Comparison of ENCODE assay signal across 8 cellular contexts in the genomic region with DNA sequence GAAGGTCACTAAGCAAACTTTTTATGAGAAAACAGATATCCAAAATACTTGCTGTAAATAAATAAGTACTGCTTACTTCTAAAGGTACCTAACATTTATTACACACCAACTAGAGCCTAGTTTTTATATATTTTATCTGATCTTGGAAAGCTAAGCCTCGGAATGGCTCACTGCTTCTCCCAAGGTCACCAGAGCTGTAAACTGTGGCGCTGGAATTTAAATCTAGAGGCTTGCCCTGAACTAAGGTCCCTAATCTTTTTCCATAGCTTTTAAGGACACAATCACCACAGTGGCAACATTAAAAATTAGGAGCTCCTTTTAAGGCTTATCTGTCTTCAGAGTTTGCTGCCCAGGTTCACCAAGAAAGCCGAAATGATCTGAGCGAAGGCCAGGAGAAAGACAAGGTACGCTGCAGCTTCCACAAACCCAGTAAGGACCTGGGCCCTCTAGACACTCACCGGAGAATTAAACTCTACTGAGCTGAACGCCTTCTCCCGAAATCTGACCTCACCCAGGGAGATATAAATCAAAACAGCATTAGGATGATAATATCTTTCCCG. TPM values are rescaled to one million over a fixed set of nuclear protein-coding genes. Genes with fewer than 3 reads are reported as not detected.
A peak's percentile ranks its signal among the peaks of the same experiment; 100 is the strongest.
DNase-seq lines count a peak whose midpoint lies in the region; ATAC-seq, FAIRE-seq and TF ChIP-seq lines count a peak whose summit lies in the region.

No MANE protein-coding gene starts in this region.

- dilution Hi-C loops in keratinocyte (cut with MboI; ENCODE audit: extremely low pct_ligation_motif_present, low sequenced_read_pairs) = no loop called here

- peak overlapping the region; percentile 96 for H3K27ac Mint-ChIP-seq in activated naive CD4-positive, alpha-beta T cell treated with anti-CD3 and anti-CD28 coated beads, Interleukin-2, amount 50 U/mL, for 24 hours
- H3K27ac Mint-ChIP-seq in astrocyte (ENCODE audit: unreplicated experiment) = peak overlapping the region; percentile 90

- peaks cover 53% of the 10 kb centered on the region for H3K4me1 Mint-ChIP-seq in activated naive CD4-positive, alpha-beta T cell treated with anti-CD3 and anti-CD28 coated beads, Interleukin-2, amount 50 U/mL, for 24 hours
- peaks cover 11% of the 10 kb centered on the region for H3K4me1 Mint-ChIP-seq in astrocyte (ENCODE audit: low read depth, unreplicated experiment)

- no peaks in the 10 kb centered on the region for H3K27me3 Mint-ChIP-seq in activated naive CD4-positive, alpha-beta T cell treated with anti-CD3 and anti-CD28 coated beads, Interleukin-2, amount 50 U/mL, for 24 hours
- no peaks in the 10 kb centered on the region for H3K27me3 Mint-ChIP-seq in astrocyte (ENCODE audit: low read depth, unreplicated experiment)

- H2AFZ ChIP-seq in astrocyte (ENCODE audit: low read depth, low read length) = peak overlapping the region; percentile 72
- peak overlapping the region; percentile 92 for H2AFZ ChIP-seq in keratinocyte (ENCODE audit: control insufficient read depth, low read length)

- H3K4me3 ChIP-seq in astrocyte (ENCODE audit: insufficient read depth, low read depth, low read length) (peak overlapping the region; percentile 84), keratinocyte (ENCODE audit: control insufficient read depth in 2 of 3, extremely low read depth in 1 of 3, insufficient read depth in 2 of 3, low read depth in 1 of 3, low read length in 3 of 3) (peak overlapping the region; percentile 59 to 84 (median 73))

- DNase-seq in activated naive CD4-positive, alpha-beta T cell treated with anti-CD3 and anti-CD28 coated beads, Interleukin-2, amount 50 U/mL, for 16 hours = no peak
- DNase-seq in HuH-7 (ENCODE audit: low spot score) (peak; percentile 20), astrocyte (ENCODE audit: low read depth) (no peak), keratinocyte (ENCODE audit: low read depth, low spot score) (no peak)
- DNase-seq in stimulated activated naive CD8-positive, alpha-beta T cell treated with anti-CD3 and anti-CD28 coated beads, Interleukin-15, Interleukin-2, amounts not matched to agents 100 U/mL and 50 U/mL, for 24 hours = no peak
- no peak for DNase-seq in stimulated activated CD4-positive, alpha-beta T cell treated with anti-CD3 and anti-CD28 coated beads, Interleukin-2, amount 100 ng/mL, for 48 hours

- H3K9ac ChIP-seq in astrocyte (ENCODE audit: low read length) = peak overlapping the region; percentile 89
- peak overlapping the region; percentile 87 for H3K9ac ChIP-seq in keratinocyte (ENCODE audit: control insufficient read depth, extremely low read depth, insufficient read depth, low read length)

- H3K4me2 ChIP-seq in astrocyte (ENCODE audit: low read length) (peak overlapping the region; percentile 89), keratinocyte (ENCODE audit: control insufficient read depth, extremely low read depth, insufficient read depth, low read depth, low read length) (peak overlapping the region; percentile 91)

- H3K79me2 ChIP-seq in astrocyte (ENCODE audit: insufficient read depth, low read length) = peaks cover 61% of the 10 kb centered on the region
- H3K79me2 ChIP-seq in keratinocyte (ENCODE audit: control insufficient read depth, insufficient read depth, low read length) = peaks cover 53% of the 10 kb centered on the region

- H3K9me1 ChIP-seq in keratinocyte (ENCODE audit: control insufficient read depth, extremely low read depth, insufficient read depth, low read length) = no peaks in the 10 kb centered on the region

- peak; percentile 8 for ATAC-seq in stimulated activated naive CD8-positive, alpha-beta T cell treated with anti-CD3 and anti-CD28 coated beads, Interleukin-15, Interleukin-2, amounts not matched to agents 100 U/mL and 50 U/mL, for 24 hours
- ATAC-seq in GM21447 (IDR thresholded peaks at IDR 0.05; ENCODE audit: unreplicated experiment) = no peak

- H3K27me3 ChIP-seq in astrocyte (ENCODE audit: insufficient read depth, low read length) (no peaks in the 10 kb centered on the region), keratinocyte (ENCODE audit: control insufficient read depth, extremely low read depth, insufficient read depth, low read length) (no peaks in the 10 kb centered on the region)

- H3K9me3 Mint-ChIP-seq in activated naive CD4-positive, alpha-beta T cell treated with anti-CD3 and anti-CD28 coated beads, Interleukin-2, amount 50 U/mL, for 24 hours = no peaks in the 10 kb centered on the region
- H3K9me3 Mint-ChIP-seq in astrocyte (ENCODE audit: unreplicated experiment) = no peaks in the 10 kb centered on the region

- H3K27ac ChIP-seq in astrocyte (ENCODE audit: low read depth, low read length) = peak overlapping the region; percentile 60
- peak overlapping the region; percentile 67 for H3K27ac ChIP-seq in keratinocyte (ENCODE audit: control insufficient read depth, insufficient read depth, low read length)

- peaks cover 6% of the 10 kb centered on the region for H3K4me1 ChIP-seq in astrocyte (ENCODE audit: insufficient read depth, low read length)
- H3K4me1 ChIP-seq in keratinocyte (ENCODE audit: control insufficient read depth, extremely low read depth, insufficient read depth, low read length) = peaks cover 18% of the 10 kb centered on the region

- peaks cover 35% of the 10 kb centered on the region for H4K20me1 ChIP-seq in astrocyte (ENCODE audit: insufficient read depth, low read length)
- no peaks in the 10 kb centered on the region for H4K20me1 ChIP-seq in keratinocyte (ENCODE audit: control insufficient read depth, extremely low read depth, insufficient read depth, low read length)

- no peak for TF ChIP-seq CTCF in astrocyte (IDR thresholded peaks at IDR 0.05; ENCODE audit: insufficient read depth, low read depth, low read length)
- TF ChIP-seq CTCF in keratinocyte (optimal IDR thresholded peaks at IDR 0.05 in 1 of 3, IDR thresholded peaks at IDR 0.05 in 1 of 3, conservative IDR thresholded peaks at IDR 0.05 in 1 of 3; ENCODE audit: extremely low read depth in 1 of 3, insufficient read depth in 2 of 3, low read length in 3 of 3) = no peak

- H3K9me3 ChIP-seq in astrocyte (ENCODE audit: insufficient read depth, low read depth, low read length) (no peaks in the 10 kb centered on the region), keratinocyte (ENCODE audit: control insufficient read depth, low read depth, low read length) (no peaks in the 10 kb centered on the region)

- no peaks in the 10 kb centered on the region for H3K36me3 Mint-ChIP-seq in activated naive CD4-positive, alpha-beta T cell treated with anti-CD3 and anti-CD28 coated beads, Interleukin-2, amount 50 U/mL, for 24 hours
- H3K36me3 Mint-ChIP-seq in astrocyte (ENCODE audit: low read depth, unreplicated experiment) = no peaks in the 10 kb centered on the region

- FAIRE-seq in astrocyte (lab: Jason Lieb, UNC) = no peak
- no peak for FAIRE-seq in keratinocyte (lab: Jason Lieb, UNC)

- peaks cover 12% of the 10 kb centered on the region for H3K36me3 ChIP-seq in astrocyte (ENCODE audit: insufficient read depth, low read length)
- peaks cover 5 to 9% of the 10 kb centered on the region in 2 experiments for H3K36me3 ChIP-seq in keratinocyte (ENCODE audit: control insufficient read depth in 2 of 2, extremely low read depth in 1 of 2, insufficient read depth in 2 of 2, low read length in 2 of 2)

- peak overlapping the region; percentile 100 for H3K4me3 Mint-ChIP-seq in activated naive CD4-positive, alpha-beta T cell treated with anti-CD3 and anti-CD28 coated beads, Interleukin-2, amount 50 U/mL, for 24 hours
- H3K4me3 Mint-ChIP-seq in astrocyte (ENCODE audit: unreplicated experiment) = peak overlapping the region; percentile 97

RNA-seq across cellular contexts. Expression of gene CCNB1IP1, which starts 0.6 kb away (rescaled TPM):
- total RNA-seq in astrocyte = 78.5 and 89.1 TPM in 2 replicates
- polyA plus RNA-seq in keratinocyte = 49.0 to 65.8 TPM (median 49.4 TPM) in 3 replicates
- 60.2 TPM for polyA plus RNA-seq in keratinocyte (2011; ENCODE audit: low read depth)
- 42.8 and 68.7 TPM in 2 replicates for polyA plus RNA-seq in keratinocyte (2011; cell fraction: cytosol; rRNA removed)
- 33.9 and 41.6 TPM in 2 replicates for polyA plus RNA-seq in keratinocyte (2011; cell fraction: nucleus; rRNA removed)
- polyA plus RNA-seq in keratinocyte (2012; ENCODE audit: low replicate concordance) = 35.8 and 50.9 TPM in 2 replicates
- 12.6 to 37.8 TPM (median 25.6 TPM) in 3 replicates for polyA minus RNA-seq in keratinocyte
- polyA minus RNA-seq in keratinocyte (2011; cell fraction: cytosol; rRNA and poly(A)+ RNA removed) = 19.4 TPM
- polyA minus RNA-seq in keratinocyte (2011; cell fraction: nucleus; rRNA and poly(A)+ RNA removed) = 12.9 and 21.6 TPM in 2 replicates

RNA-seq across cellular contexts. Expression of gene PARP2, which starts 11.0 kb away (rescaled TPM):
- 20.9 and 21.5 TPM in 2 replicates for total RNA-seq in astrocyte
- polyA plus RNA-seq in keratinocyte = 13.8 to 24.7 TPM (median 24.1 TPM) in 3 replicates
- 17.6 TPM for polyA plus RNA-seq in keratinocyte (2011; ENCODE audit: low read depth)
- 13.0 and 20.7 TPM in 2 replicates for polyA plus RNA-seq in keratinocyte (2011; cell fraction: cytosol; rRNA removed)
- polyA plus RNA-seq in keratinocyte (2011; cell fraction: nucleus; rRNA removed) = 36.4 and 45.0 TPM in 2 replicates
- polyA plus RNA-seq in keratinocyte (2012; ENCODE audit: low replicate concordance) = 15.3 and 16.6 TPM in 2 replicates
- 3.3 to 13.1 TPM (median 5.7 TPM) in 3 replicates for polyA minus RNA-seq in keratinocyte
- polyA minus RNA-seq in keratinocyte (2011; cell fraction: cytosol; rRNA and poly(A)+ RNA removed) = 6.7 TPM
- 2.3 and 10.2 TPM in 2 replicates for polyA minus RNA-seq in keratinocyte (2011; cell fraction: nucleus; rRNA and poly(A)+ RNA removed)

RNA-seq across cellular contexts. Expression of gene TTC5, which starts 26.7 kb away (rescaled TPM):
- total RNA-seq in astrocyte = 25.4 and 26.1 TPM in 2 replicates
- 13.7 to 19.2 TPM (median 13.9 TPM) in 3 replicates for polyA plus RNA-seq in keratinocyte
- 5.3 TPM for polyA plus RNA-seq in keratinocyte (2011; ENCODE audit: low read depth)
- polyA plus RNA-seq in keratinocyte (2011; cell fraction: cytosol; rRNA removed) = 10.1 and 11.8 TPM in 2 replicates
- 11.8 and 16.6 TPM in 2 replicates for polyA plus RNA-seq in keratinocyte (2011; cell fraction: nucleus; rRNA removed)
- 7.2 and 14.1 TPM in 2 replicates for polyA plus RNA-seq in keratinocyte (2012; ENCODE audit: low replicate concordance)
- 10.9 to 18.5 TPM (median 17.3 TPM) in 3 replicates for polyA minus RNA-seq in keratinocyte
- 20.7 TPM for polyA minus RNA-seq in keratinocyte (2011; cell fraction: cytosol; rRNA and poly(A)+ RNA removed)
- 8.5 and 15.7 TPM in 2 replicates for polyA minus RNA-seq in keratinocyte (2011; cell fraction: nucleus; rRNA and poly(A)+ RNA removed)
